In the genomic region with DNA sequence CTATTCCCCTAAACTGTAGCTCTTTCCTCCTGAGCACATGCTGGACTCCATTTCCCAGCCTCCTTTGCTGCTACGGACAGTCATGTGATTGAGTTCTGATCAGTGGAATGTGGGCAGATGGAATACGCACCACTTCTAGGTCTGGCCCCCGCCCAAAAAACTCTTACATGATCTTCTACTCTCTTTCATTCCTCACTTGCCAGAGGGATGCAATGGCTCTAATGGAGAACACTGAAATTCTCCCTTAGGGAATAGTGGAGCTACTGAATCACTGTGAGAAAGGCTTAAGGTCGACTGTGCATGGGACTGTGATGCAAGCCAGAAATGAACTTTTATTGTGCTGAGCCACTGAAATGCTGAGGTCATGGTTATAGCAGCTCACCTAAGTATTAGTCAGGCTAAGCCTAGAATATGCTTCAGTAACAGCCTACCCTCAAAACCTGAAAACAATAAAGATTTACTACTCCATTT, we compare ENCODE assay signal across 8 cellular contexts. TPM values are rescaled to one million over a fixed set of nuclear protein-coding genes. Genes with fewer than 3 reads are reported as not detected.
DNase-seq lines count a peak whose midpoint lies in the region; ATAC-seq and TF ChIP-seq lines count a peak whose summit lies in the region.

No MANE protein-coding gene starts in this region.

- H3K27me3 Mint-ChIP-seq in central memory CD8-positive, alpha-beta T cell, result peaks cover 44% of the 10 kb centered on the region

- H3K4me1 Mint-ChIP-seq in central memory CD8-positive, alpha-beta T cell, result no peaks in the 10 kb centered on the region

- H3K4me1 ChIP-seq in left lung, result no peaks in the 10 kb centered on the region

- no peak overlapping the region for H3K27ac ChIP-seq in left lung

- no peak overlapping the region for H3K4me3 ChIP-seq in left lung

- no peaks in the 10 kb centered on the region for H3K27me3 ChIP-seq in left lung

- H3K9me3 ChIP-seq in left lung, result no peaks in the 10 kb centered on the region

- no peaks in the 10 kb centered on the region for H3K36me3 ChIP-seq in left lung

- ATAC-seq in central memory CD8-positive, alpha-beta T cell (replicated peaks; ENCODE audit: extremely low read depth, poor library complexity, severe bottlenecking), result no peak
- ATAC-seq in left lung (peak; percentile 72), GM21367 (IDR thresholded peaks at IDR 0.05; ENCODE audit: unreplicated experiment) (no peak), GM21515 (IDR thresholded peaks at IDR 0.05; ENCODE audit: unreplicated experiment) (no peak)

- H3K9me3 Mint-ChIP-seq in central memory CD8-positive, alpha-beta T cell, result no peaks in the 10 kb centered on the region

- no peak for TF ChIP-seq CTCF in AG09319 (IDR thresholded peaks at IDR 0.05; ENCODE audit: low read depth, low read length)
- TF ChIP-seq CTCF in left lung (IDR thresholded peaks at IDR 0.05), result no peak

- H3K27ac Mint-ChIP-seq in central memory CD8-positive, alpha-beta T cell (ENCODE audit: low read depth), result peak overlapping the region; percentile 32

- intact Hi-C loops in left lung (cut with DNase I), result no loop called here

- peaks cover 1% of the 10 kb centered on the region for H3K36me3 Mint-ChIP-seq in central memory CD8-positive, alpha-beta T cell (ENCODE audit: insufficient read depth)

- DNase-seq in AG09319 (ENCODE audit: extremely low read depth, low read depth) (peak; percentile 39), NAMALWA (ENCODE audit: low spot score) (peak; percentile 21), left lung (no peak), DMS79 treated with DMSO at 0.1 percent for 48 hours (lab: John Stamatoyannopoulos, UW) (no peak), NCI-H1436 treated with DMSO at 0.1 percent for 48 hours (lab: John Stamatoyannopoulos, UW) (no peak)
- no peak for DNase-seq in central memory CD8-positive, alpha-beta T cell (ENCODE audit: low spot score in 2 of 2)

- H3K4me3 Mint-ChIP-seq in central memory CD8-positive, alpha-beta T cell, result no peak overlapping the region

RNA-seq across cellular contexts. Expression of a gene that starts 13.0 kb away (rescaled TPM):
- 100 to 1,000 TPM; 270 to 343 TPM for total RNA-seq in left lung

RNA-seq across cellular contexts. Expression of a gene that starts 30.5 kb away (rescaled TPM):
- total RNA-seq in left lung, result 10 to 100 TPM; 13.9 to 21.5 TPM

RNA-seq across cellular contexts. Expression of a gene that starts 37.9 kb away (rescaled TPM):
- 10 to 100 TPM; 11.9 to 19.1 TPM for total RNA-seq in left lung

Comparison
In these comparisons a context has a peak if more than half of its experiments do, and no peak if none do; other contexts are left out.
1. DNase-seq: peak in AG09319 (single experiment) and NAMALWA (single experiment); none in central memory CD8-positive, alpha-beta T cell (0 of 2), left lung (0 of 2), DMS79 treated with DMSO at 0.1 percent for 48 hours (single experiment) and NCI-H1436 treated with DMSO at 0.1 percent for 48 hours (single experiment).